Comparison of ENCODE assay signal across 23 cellular contexts in genomic region chr17:46082293-46082692, GRCh38.
A peak's percentile ranks its signal among the peaks of the same experiment; 100 is the strongest.
DNase-seq lines count a peak whose midpoint lies in the region; ATAC-seq and TF ChIP-seq lines count a peak whose summit lies in the region.
"Had no signal": no experiment of that assay in that cellular context is flagged by ENCODE, and none has a peak within 500 bp of the region (broad histone marks: within the 10 kb centered on the region; RNA-seq: fewer than 3 reads in every experiment).

No MANE protein-coding gene starts in this region.

- no peaks in the 10 kb centered on the region for H3K27me3 Mint-ChIP-seq in CD4-positive, alpha-beta memory T cell
- no peaks in the 10 kb centered on the region for H3K27me3 Mint-ChIP-seq in activated naive CD8-positive, alpha-beta T cell treated with anti-CD3 and anti-CD28 coated beads for 36 hours
- H3K27me3 Mint-ChIP-seq in natural killer cell (ENCODE audit: low read depth in 2 of 2): no peaks in the 10 kb centered on the region

- ATAC-seq in natural killer cell (peak in 1 of 3 donors; percentile 18), upper lobe of left lung (ENCODE audit: low FRiP score in 2 of 2) (no peak), GM21367 (IDR thresholded peaks at IDR 0.05; ENCODE audit: unreplicated experiment) (no peak)

- POLR2A ChIA-PET in CD4-positive, alpha-beta memory T cell (lab: Charles Lee; ENCODE audit: partially characterized antibody): no interaction called here

- no peak for TF ChIP-seq POLR2A in upper lobe of left lung (IDR thresholded peaks at IDR 0.05)

- WGBS in HUES64: 80% methylated on average over 2 of the region's 2 CpGs
- WGBS in upper lobe of left lung, 2 donors: 80 to 81% methylated on average over 2 of the region's 2 CpGs

- no peak for TF ChIP-seq EP300 in upper lobe of left lung (IDR thresholded peaks at IDR 0.05)

- H3K9me3 ChIP-seq in CD4-positive, alpha-beta memory T cell (ENCODE audit: control insufficient read depth in 1 of 2, low read length in 2 of 2): no peaks in the 10 kb centered on the region
- H3K9me3 ChIP-seq in HUES64 (ENCODE audit: insufficient read depth, low read depth, low read length): no peaks in the 10 kb centered on the region
- no peaks in the 10 kb centered on the region for H3K9me3 ChIP-seq in upper lobe of left lung
- H3K9me3 ChIP-seq: esophagus squamous epithelium, prostate gland had no signal

- H3K36me3 ChIP-seq in CD4-positive, alpha-beta memory T cell (ENCODE audit: insufficient read depth, low read length): peaks cover 6% of the 10 kb centered on the region
- H3K36me3 ChIP-seq in HUES64 (ENCODE audit: insufficient read depth, low read length) (peaks cover 39% of the 10 kb centered on the region), upper lobe of left lung (peaks cover 0 to 12% (median 0%) of the 10 kb centered on the region in 4 donors)
- H3K36me3 ChIP-seq: prostate gland had no signal

- no peak overlapping the region for H3K27ac ChIP-seq in CD4-positive, alpha-beta memory T cell (ENCODE audit: low read depth, low read length)
- H3K27ac ChIP-seq in HUES64 (ENCODE audit: low read depth, low read length) (no peak overlapping the region), upper lobe of left lung (no peak overlapping the region)
- H3K27ac ChIP-seq: esophagus squamous epithelium, prostate gland, VCaP had no signal

- TF ChIP-seq CTCF in natural killer cell (IDR thresholded peaks at IDR 0.05): no peak
- TF ChIP-seq CTCF in upper lobe of left lung (IDR thresholded peaks at IDR 0.05): no peak

- H3K27ac Mint-ChIP-seq in CD4-positive, alpha-beta memory T cell: peak overlapping the region in 6 of 7 donors; percentile 38 to 84 (median 69)
- H3K27ac Mint-ChIP-seq in activated naive CD8-positive, alpha-beta T cell treated with anti-CD3 and anti-CD28 coated beads for 36 hours: peak overlapping the region; percentile 26
- peak overlapping the region; percentile 19 to 84 for H3K27ac Mint-ChIP-seq in natural killer cell

- peaks cover 10 to 44% of the 10 kb centered on the region in 2 donors for H3K36me3 Mint-ChIP-seq in CD4-positive, alpha-beta memory T cell
- H3K36me3 Mint-ChIP-seq in activated naive CD8-positive, alpha-beta T cell treated with anti-CD3 and anti-CD28 coated beads for 36 hours: peaks cover 31% of the 10 kb centered on the region
- H3K36me3 Mint-ChIP-seq in natural killer cell: no peaks in the 10 kb centered on the region

- CTCF ChIA-PET in CD4-positive, alpha-beta memory T cell (lab: Charles Lee; ENCODE audit: partially characterized antibody): interaction anchor here (1.8 to 1.9 kb wide), 2 partner anchors 37 to 104 kb away, joined by 5 read pairs; no protein-coding TSS in a partner anchor

- H3K27me3 ChIP-seq in CD4-positive, alpha-beta memory T cell (ENCODE audit: insufficient read depth, low read length): no peaks in the 10 kb centered on the region
- H3K27me3 ChIP-seq in HUES64 (ENCODE audit: insufficient read depth, low read length): no peaks in the 10 kb centered on the region
- H3K27me3 ChIP-seq in upper lobe of left lung: no peaks in the 10 kb centered on the region
- H3K27me3 ChIP-seq: esophagus squamous epithelium had no signal

- no peak for DNase-seq in CD4-positive, alpha-beta memory T cell
- no peak for DNase-seq in activated naive CD8-positive, alpha-beta T cell treated with anti-CD3 and anti-CD28 coated beads for 36 hours
- DNase-seq in natural killer cell (no peak), pons (ENCODE audit: low spot score) (no peak), upper lobe of left lung (no peak)
- no peak for DNase-seq in activated effector memory CD4-positive, alpha-beta T cell treated with anti-CD3 and anti-CD28 coated beads, Interleukin-2, amount 50 U/mL, for 16 hours
- DNase-seq: activated CD8-positive, alpha-beta memory T cell treated with anti-CD3 and anti-CD28 coated beads for 24 hours; anterior cingulate cortex; cerebellar nuclear complex; DMS79; esophagus squamous epithelium; KBM-7; kidney glomerular epithelial cell; mammary epithelial cell; NCI-H146; NCI-H2171 treated with DMSO at 0.1 percent for 48 hours; NCI-H774; SHP77; T-helper 1 cell had no signal

- peaks cover 17% of the 10 kb centered on the region for H3K4me1 ChIP-seq in CD4-positive, alpha-beta memory T cell (ENCODE audit: insufficient read depth, low read length)
- H3K4me1 ChIP-seq in HUES64 (ENCODE audit: insufficient read depth, low read length) (peaks cover 15% of the 10 kb centered on the region; the same call in 1 of the 2 replicates), upper lobe of left lung (peaks cover 4 to 28% (median 9%) of the 10 kb centered on the region in 4 donors)
- H3K4me1 ChIP-seq: prostate gland had no signal

- peak overlapping the region in 1 of 8 donors; percentile 5 for H3K4me3 Mint-ChIP-seq in CD4-positive, alpha-beta memory T cell
- no peak overlapping the region for H3K4me3 Mint-ChIP-seq in activated naive CD8-positive, alpha-beta T cell treated with anti-CD3 and anti-CD28 coated beads for 36 hours
- no peak overlapping the region for H3K4me3 Mint-ChIP-seq in natural killer cell

- H3K4me3 ChIP-seq in CD4-positive, alpha-beta memory T cell (ENCODE audit: low read length in 2 of 2): no peak overlapping the region
- H3K4me3 ChIP-seq in HUES64 (ENCODE audit: low read length) (no peak overlapping the region), upper lobe of left lung (no peak overlapping the region)
- H3K4me3 ChIP-seq: esophagus squamous epithelium, prostate gland had no signal

- intact Hi-C loops in CD4-positive, alpha-beta memory T cell (cut with micrococcal nuclease): loop anchor here (5.0 kb wide), 1 partner anchor 55 kb away; no protein-coding TSS in a partner anchor
- intact Hi-C loops in natural killer cell (cut with micrococcal nuclease): no loop called here

- 0 out of 2 replicates have a peak overlapping the region, but pooled peaks have one; percentile 10 for H3K9ac ChIP-seq in HUES64 (ENCODE audit: low read depth, low read length)

- H3K9me3 Mint-ChIP-seq in CD4-positive, alpha-beta memory T cell: peaks cover 0 to under 1% (median 0%) of the 10 kb centered on the region in 8 donors
- H3K9me3 Mint-ChIP-seq in activated naive CD8-positive, alpha-beta T cell treated with anti-CD3 and anti-CD28 coated beads for 36 hours: no peaks in the 10 kb centered on the region
- no peaks in the 10 kb centered on the region for H3K9me3 Mint-ChIP-seq in natural killer cell

- peaks cover 38 to 71% (median 49%) of the 10 kb centered on the region in 4 donors for H3K4me1 Mint-ChIP-seq in CD4-positive, alpha-beta memory T cell
- H3K4me1 Mint-ChIP-seq in activated naive CD8-positive, alpha-beta T cell treated with anti-CD3 and anti-CD28 coated beads for 36 hours: peaks cover 52% of the 10 kb centered on the region
- H3K4me1 Mint-ChIP-seq in natural killer cell: peaks cover 73% of the 10 kb centered on the region in 2 donors
